In genomic region chr4:125519376-125520171, GRCh38 we compare ENCODE assay signal across 14 cellular contexts.
"Had no signal": no experiment of that assay in that cellular context is flagged by ENCODE, and none has a peak within 500 bp of the region (broad histone marks: within the 10 kb centered on the region; RNA-seq: fewer than 3 reads in every experiment).

No MANE protein-coding gene starts in this region.

- H3K4me3 Mint-ChIP-seq: activated CD4-positive, alpha-beta memory T cell treated with anti-CD3 and anti-CD28 coated beads for 36 hours; activated T-cell treated with anti-CD3 and anti-CD28 coated beads, Interleukin-2, amount 50 U/mL, for 4 hours had no signal

- H2AFZ ChIP-seq: parathyroid adenoma had no signal

- H3K27ac Mint-ChIP-seq: activated CD4-positive, alpha-beta memory T cell treated with anti-CD3 and anti-CD28 coated beads for 36 hours had no signal

- H3K4me1 ChIP-seq: parathyroid adenoma, thyroid gland had no signal

- H3K27ac ChIP-seq: parathyroid adenoma, skin epidermis, thyroid gland had no signal

- H3K9me3 ChIP-seq: thyroid gland had no signal

- H3K9ac ChIP-seq: parathyroid adenoma had no signal

- H3K79me2 ChIP-seq: parathyroid adenoma had no signal

- H3K4me3 ChIP-seq: skin epidermis, thyroid gland had no signal

- H3K27me3 Mint-ChIP-seq: activated CD4-positive, alpha-beta memory T cell treated with anti-CD3 and anti-CD28 coated beads for 36 hours had no signal

- H3K36me3 Mint-ChIP-seq: activated CD4-positive, alpha-beta memory T cell treated with anti-CD3 and anti-CD28 coated beads for 36 hours had no signal

- H3K36me3 ChIP-seq: thyroid gland had no signal

- H3K27me3 ChIP-seq: thyroid gland had no signal

- DNase-seq: activated CD4-positive, alpha-beta memory T cell treated with anti-CD3 and anti-CD28 coated beads for 36 hours; activated CD4-positive, alpha-beta T cell treated with anti-CD3 and anti-CD28 coated beads for 1 hour; activated gamma-delta T cell treated with Interleukin-2 at 50 U/mL for 16 hours; activated T-cell treated with anti-CD3 and anti-CD28 coated beads, Interleukin-2, amount 50 U/mL, for 4 hours; central memory CD4-positive, alpha-beta T cell; effector memory CD4-positive, alpha-beta T cell; erythroblast; hippocampal formation; left colon; retina; SW 1271; thyroid gland had no signal
